Comparison of ENCODE assay signal across 8 cellular contexts in the genomic region with DNA sequence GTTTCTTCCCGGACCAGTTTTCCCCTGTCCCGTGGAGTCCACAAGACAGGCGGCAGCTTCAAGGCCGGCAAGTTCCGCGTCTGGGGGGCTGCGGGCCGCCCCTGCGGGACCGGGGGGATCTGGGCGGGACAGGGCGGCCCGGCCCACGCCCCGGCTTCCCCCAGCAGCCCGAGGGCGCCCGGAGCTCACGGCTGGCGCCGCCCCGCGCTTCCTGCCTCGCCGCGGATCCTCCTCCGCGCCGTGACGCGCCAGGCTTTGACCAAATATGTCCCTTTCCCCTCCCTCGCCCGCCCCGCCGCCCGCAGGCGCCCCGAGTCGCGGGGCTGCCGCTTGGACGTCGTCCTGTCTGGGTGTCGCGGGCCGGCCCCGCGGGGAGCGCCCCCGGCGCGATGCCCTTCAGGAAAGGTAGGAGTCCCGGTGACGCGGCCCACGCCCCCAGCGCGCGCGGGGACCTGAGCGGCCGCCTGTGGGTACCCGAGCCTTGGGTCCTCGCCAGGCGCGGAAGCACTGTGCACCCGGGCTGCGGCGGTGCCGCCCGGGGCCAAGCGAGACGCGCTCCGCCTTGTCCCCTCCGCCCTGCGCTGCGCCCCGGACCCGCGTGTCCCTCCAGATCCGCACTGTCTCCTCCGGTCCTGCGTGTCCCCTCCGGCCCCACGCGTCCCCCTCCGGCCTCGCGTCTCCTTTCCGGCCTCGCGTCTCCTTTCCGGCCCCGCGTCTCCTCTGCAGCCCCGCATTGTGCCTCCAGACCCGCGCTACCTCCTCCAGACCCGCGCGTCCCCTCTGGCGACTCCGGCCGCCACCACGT. TPM values are rescaled to one million over a fixed set of nuclear protein-coding genes. Genes with fewer than 3 reads are reported as not detected.
DNase-seq lines count a peak whose midpoint lies in the region; ATAC-seq and TF ChIP-seq lines count a peak whose summit lies in the region.

No MANE protein-coding gene starts in this region.

- H3K36me3 Mint-ChIP-seq in Calu3 (ENCODE audit: insufficient read depth, unreplicated experiment), result peaks cover 46% of the 10 kb centered on the region

- peaks cover 40% of the 10 kb centered on the region for H3K4me1 Mint-ChIP-seq in Calu3 (ENCODE audit: low read depth, unreplicated experiment)

- peak overlapping the region; percentile 77 for H3K4me2 ChIP-seq in osteoblast (ENCODE audit: insufficient read depth, low read length)

- TF ChIP-seq CTCF in Calu3 (IDR thresholded peaks at IDR 0.05; ENCODE audit: unreplicated experiment) (no peak), osteoblast (IDR thresholded peaks at IDR 0.05; ENCODE audit: extremely low read depth, low read depth, low read length) (no peak), testis (IDR thresholded peaks at IDR 0.05) (peak in 1 of 3 experiments; percentile 6)

- no TSS peak for BruUV-seq in Calu3 (replicated peaks; lab: Mats Ljungman, UMichigan)

- DNase-seq in Calu3 (peak; percentile 85), HT1080 (ENCODE audit: low read depth) (peak; percentile 84), SK-N-MC (ENCODE audit: low read depth, low spot score) (no peak), glomerular visceral epithelial cell (ENCODE audit: extremely low spot score) (peak; percentile 84), osteoblast (ENCODE audit: insufficient read length, low spot score, missing footprints) (peak; percentile 99), testis (peak; percentile 94)
- DNase-seq in activated naive CD4-positive, alpha-beta T cell treated with anti-CD3 and anti-CD28 coated beads, Interleukin-2, amount 50 U/mL, for 16 hours, result peak; percentile 89

- H3K27me3 ChIP-seq in osteoblast (ENCODE audit: insufficient read depth, low read length) (peaks cover 9% of the 10 kb centered on the region), testis (no peaks in the 10 kb centered on the region)

- H3K9me3 ChIP-seq in SK-N-MC (ENCODE audit: low read depth, low read length), result no peaks in the 10 kb centered on the region
- H3K9me3 ChIP-seq in osteoblast (ENCODE audit: low read depth, low read length), result no peaks in the 10 kb centered on the region
- H3K9me3 ChIP-seq in testis, result no peaks in the 10 kb centered on the region

- CTCF ChIA-PET in Calu3 (lab: Charles Lee), result interaction anchor here (0.6 to 0.9 kb wide), 4 partner anchors 51 to 271 kb away, joined by 3 to 5 read pairs (median 4); no protein-coding TSS in a partner anchor

- peak overlapping the region; percentile 63 for H3K9ac ChIP-seq in SK-N-MC (ENCODE audit: insufficient read length)

- peaks cover 13% of the 10 kb centered on the region for H4K20me1 ChIP-seq in osteoblast (ENCODE audit: insufficient read depth, low read length)

- ATAC-seq in GM21367 (IDR thresholded peaks at IDR 0.05; ENCODE audit: unreplicated experiment), result peak; percentile 54

- H3K36me3 ChIP-seq in SK-N-MC (ENCODE audit: insufficient read depth, low read length) (no peaks in the 10 kb centered on the region), osteoblast (ENCODE audit: insufficient read depth, low read length) (no peaks in the 10 kb centered on the region), testis (ENCODE audit: low read depth, missing control alignments) (no peaks in the 10 kb centered on the region)

- H3K27me3 Mint-ChIP-seq in Calu3 (ENCODE audit: unreplicated experiment), result no peaks in the 10 kb centered on the region

- peak overlapping the region; percentile 78 for H2AFZ ChIP-seq in osteoblast (ENCODE audit: low read length)

- no peak for TF ChIP-seq POLR2A in testis (IDR thresholded peaks at IDR 0.05)

- WGBS in testis, 2 donors, result 0 to 1% methylated on average over 3 to 71 of the region's 106 CpGs

- H3K27ac ChIP-seq in SK-N-MC (no peak overlapping the region), osteoblast (ENCODE audit: low read depth, low read length) (peak overlapping the region; percentile 42), testis (peak overlapping the region; percentile 81 to 87)

- peaks cover 18% of the 10 kb centered on the region for H3K4me1 ChIP-seq in osteoblast (ENCODE audit: insufficient read depth, low read length)
- peaks cover 21% of the 10 kb centered on the region for H3K4me1 ChIP-seq in testis

- H3K4me3 ChIP-seq in SK-N-MC (peak overlapping the region; percentile 79), osteoblast (ENCODE audit: insufficient read depth, low read length) (peak overlapping the region; percentile 73), testis (peak overlapping the region; percentile 76 to 92)

- no peaks in the 10 kb centered on the region for H3K79me2 ChIP-seq in osteoblast (ENCODE audit: insufficient read depth, low read length)

- H3K4me3 Mint-ChIP-seq in Calu3 (ENCODE audit: low read depth, unreplicated experiment), result peak overlapping the region; percentile 85

- H3K9me3 Mint-ChIP-seq in Calu3 (ENCODE audit: low read depth, unreplicated experiment), result no peaks in the 10 kb centered on the region

- peak overlapping the region; percentile 67 for H3K27ac Mint-ChIP-seq in Calu3 (ENCODE audit: unreplicated experiment)

- intact Hi-C loops in Calu3 (cut with micrococcal nuclease; ENCODE audit: unreplicated experiment) (no loop called here), testis (cut with DNase I; ENCODE audit: low total_unique reads) (loop anchor here (5.0 kb wide), 1 partner anchor 38 kb away; no protein-coding TSS in a partner anchor)

RNA-seq across cellular contexts. Expression of gene RBM17, which starts 56.0 kb away (rescaled TPM):
- total RNA-seq in Calu3 (2022) (133 and 139 TPM in 2 replicates), osteoblast (29.3 and 31.8 TPM in 2 replicates), testis (100 to 1,000 TPM; 114 to 121 TPM)
- 46.4 and 49.6 TPM in 2 replicates for total RNA-seq in HT1080 (2014; rRNA removed; shearing (Covaris generic))
- polyA plus RNA-seq in HT1080 (2015; cell fraction: cytosol; rRNA removed), result 48.2 and 54.5 TPM in 2 replicates
- polyA plus RNA-seq in HT1080 (2015; cell fraction: nucleus; rRNA removed), result 95.8 and 118 TPM in 2 replicates
- 145 TPM for polyA plus RNA-seq in testis (ENCODE audit: insufficient read depth, low read depth, low replicate concordance)

RNA-seq across cellular contexts. Expression of gene PFKFB3, which starts 57.9 kb away (rescaled TPM):
- total RNA-seq in Calu3 (2022) (273 and 293 TPM in 2 replicates), osteoblast (7.1 and 19.2 TPM in 2 replicates), testis (10 to 100 TPM; 53.9 to 65.3 TPM)
- 27.3 and 32.0 TPM in 2 replicates for total RNA-seq in HT1080 (2014; rRNA removed; shearing (Covaris generic))
- polyA plus RNA-seq in HT1080 (2015; cell fraction: cytosol; rRNA removed), result 31.2 and 34.0 TPM in 2 replicates
- polyA plus RNA-seq in HT1080 (2015; cell fraction: nucleus; rRNA removed), result 37.3 and 39.5 TPM in 2 replicates
- polyA plus RNA-seq in testis (ENCODE audit: insufficient read depth, low read depth, low replicate concordance), result 31.7 TPM
